Comparison of ENCODE assay signal across 1 cellular context in genomic region chr7:143882020-143882610, GRCh38.
TF ChIP-seq lines count a peak whose summit lies in the region.

No MANE protein-coding gene starts in this region.

TF ChIP-seq in HepG2, 621 proteins besides CTCF, POLR2A, EP300 and RAD21 (continued from another document and continues in another):
- TF ChIP-seq ZNF512B (CRISPR knock-in tag; IDR thresholded peaks at IDR 0.05; ENCODE audit: borderline replicate concordance) (0 out of 2 replicates have a peak, but pooled peaks have one; percentile 16), HES4 (CRISPR knock-in tag; IDR thresholded peaks at IDR 0.05; ENCODE audit: borderline replicate concordance) (0 out of 2 replicates have a peak, but pooled peaks have one; percentile 33), ZHX1 (CRISPR knock-in tag; IDR thresholded peaks at IDR 0.05; ENCODE audit: low read depth) (0 out of 2 replicates have a peak, but pooled peaks have one; percentile 26), CENPBD1 (CRISPR knock-in tag; IDR thresholded peaks at IDR 0.05; ENCODE audit: borderline replicate concordance, low read depth) (no peak), GATAD2A (CRISPR knock-in tag; IDR thresholded peaks at IDR 0.05) (peak; percentile 63), ZNF232 (CRISPR knock-in tag; IDR thresholded peaks at IDR 0.05; ENCODE audit: borderline replicate concordance) (peak; percentile 54; the same call in 1 of the 2 replicates), HMG20A (CRISPR knock-in tag; IDR thresholded peaks at IDR 0.05; ENCODE audit: borderline replicate concordance) (peak; percentile 41; the same call in 1 of the 2 replicates), POLR2G (IDR thresholded peaks at IDR 0.05; ENCODE audit: low read depth, low read length) (peak; percentile 68; the same call in 1 of the 2 replicates), ZNF746 (CRISPR knock-in tag; IDR thresholded peaks at IDR 0.05) (peak; percentile 74), E2F1 (CRISPR knock-in tag; IDR thresholded peaks at IDR 0.05) (0 out of 2 replicates have a peak, but pooled peaks have one; percentile 41), ZNF605 (CRISPR knock-in tag; IDR thresholded peaks at IDR 0.05) (peak; percentile 53; the same call in 1 of the 2 replicates), CSRNP1 (CRISPR knock-in tag; IDR thresholded peaks at IDR 0.05) (no peak), ZBTB4 (CRISPR knock-in tag; IDR thresholded peaks at IDR 0.05; ENCODE audit: borderline replicate concordance) (peak; percentile 36; the same call in 1 of the 2 replicates), THRA (CRISPR knock-in tag; IDR thresholded peaks at IDR 0.05; ENCODE audit: borderline replicate concordance) (peak; percentile 57; the same call in 1 of the 2 replicates), SMARCC2 (IDR thresholded peaks at IDR 0.05) (no peak), ZNF235 (CRISPR knock-in tag; IDR thresholded peaks at IDR 0.05; ENCODE audit: borderline replicate concordance) (0 out of 2 replicates have a peak, but pooled peaks have one; percentile 2), MAX (IDR thresholded peaks at IDR 0.05) (peak; percentile 31), NBN (conservative IDR thresholded peaks at IDR 0.05) (no peak), ARID3A (IDR thresholded peaks at IDR 0.05; ENCODE audit: low read depth, low read length) (0 out of 2 replicates have a peak, but pooled peaks have one; percentile 6), TBX2 (CRISPR knock-in tag; IDR thresholded peaks at IDR 0.05; ENCODE audit: borderline replicate concordance) (peak; percentile 56), FOXP4 (CRISPR knock-in tag; IDR thresholded peaks at IDR 0.05) (peak; percentile 59; the same call in 1 of the 2 replicates), ATF7 (IDR thresholded peaks at IDR 0.05) (0 out of 2 replicates have a peak, but pooled peaks have one; percentile 14), ATF7 (CRISPR knock-in tag; IDR thresholded peaks at IDR 0.05) (no peak), TBL1XR1 (IDR thresholded peaks at IDR 0.05; ENCODE audit: borderline replicate concordance, low read length, partially characterized antibody) (peak; percentile 40), GZF1 (CRISPR knock-in tag; IDR thresholded peaks at IDR 0.05) (no peak), KLF12 (CRISPR knock-in tag; IDR thresholded peaks at IDR 0.05; ENCODE audit: borderline replicate concordance) (0 out of 2 replicates have a peak, but pooled peaks have one; percentile 71), USF2 (IDR thresholded peaks at IDR 0.05; ENCODE audit: low read depth, low read length) (no peak), USF2 (CRISPR knock-in tag; IDR thresholded peaks at IDR 0.05; ENCODE audit: borderline replicate concordance) (no peak), ZBTB7B (CRISPR knock-in tag; IDR thresholded peaks at IDR 0.05) (peak; percentile 47; the same call in 1 of the 2 replicates), SRY (CRISPR knock-in tag; IDR thresholded peaks at IDR 0.05) (0 out of 2 replicates have a peak, but pooled peaks have one; percentile 51), CREM (IDR thresholded peaks at IDR 0.05) (peak; percentile 58; the same call in 1 of the 2 replicates), CREM (CRISPR knock-in tag; IDR thresholded peaks at IDR 0.05) (no peak), SMARCE1 (IDR thresholded peaks at IDR 0.05; ENCODE audit: borderline replicate concordance) (no peak), SP1 (IDR thresholded peaks at IDR 0.05) (no peak), SP1 (CRISPR knock-in tag; IDR thresholded peaks at IDR 0.05) (0 out of 2 replicates have a peak, but pooled peaks have one; percentile 3), MXI1 (IDR thresholded peaks at IDR 0.05; ENCODE audit: borderline replicate concordance, low read depth, low read length) (peak; percentile 38; the same call in 1 of the 3 replicates), ZNF468 (CRISPR knock-in tag; IDR thresholded peaks at IDR 0.05) (no peak), NCOR1 (IDR thresholded peaks at IDR 0.05; ENCODE audit: borderline replicate concordance, low read length) (peak; percentile 29; the same call in 1 of the 2 replicates)
